8 cellular contexts compared by ENCODE assay signal in genomic region chr10:17023386-17024298, GRCh38.
DNase-seq lines count a peak whose midpoint lies in the region; ATAC-seq, FAIRE-seq and TF ChIP-seq lines count a peak whose summit lies in the region.

No MANE protein-coding gene starts in this region.

- peak; percentile 24 to 62 (median 54) for DNase-seq in T-helper 17 cell
- peak; percentile 99 for DNase-seq in astrocyte (ENCODE audit: low read depth)
- DNase-seq in iris pigment epithelial cell (ENCODE audit: low read depth) = peak; percentile 99
- peak; percentile 47 to 75 (median 57) for DNase-seq in stimulated activated CD4-positive, alpha-beta T cell treated with anti-CD3 and anti-CD28 coated beads, TNF-alpha, amount 100 ng/mL, for 24 hours (ENCODE audit: low read depth in 3 of 3)
- DNase-seq in BE2C = no peak

- FAIRE-seq in astrocyte (lab: Jason Lieb, UNC) = peak; percentile 93

- no peaks in the 10 kb centered on the region for H4K20me1 ChIP-seq in astrocyte (ENCODE audit: insufficient read depth, low read length)

- H3K9me3 ChIP-seq in T-helper 17 cell (ENCODE audit: control insufficient read depth, low read length, poor library complexity, severe bottlenecking) (no peaks in the 10 kb centered on the region), astrocyte (ENCODE audit: insufficient read depth, low read depth, low read length) (no peaks in the 10 kb centered on the region), BE2C (no peaks in the 10 kb centered on the region)

- peaks cover 36% of the 10 kb centered on the region for H3K4me1 Mint-ChIP-seq in T-helper 17 cell
- peaks cover 51% of the 10 kb centered on the region for H3K4me1 Mint-ChIP-seq in astrocyte (ENCODE audit: low read depth, unreplicated experiment)

- H3K4me2 ChIP-seq in astrocyte (ENCODE audit: low read length) = peak overlapping the region; percentile 71

- TF ChIP-seq CTCF in astrocyte (IDR thresholded peaks at IDR 0.05; ENCODE audit: insufficient read depth, low read depth, low read length) (no peak), BE2C (IDR thresholded peaks at IDR 0.05; ENCODE audit: low read depth, low read length) (no peak)

- H3K4me3 ChIP-seq in ACC112 (ENCODE audit: low read depth, low read length) (no peak overlapping the region), astrocyte (ENCODE audit: insufficient read depth, low read depth, low read length) (no peak overlapping the region), BE2C (ENCODE audit: low read depth, low read length) (no peak overlapping the region)

- H2AFZ ChIP-seq in ACC112 (ENCODE audit: low read length, unreplicated experiment) (no peak overlapping the region), astrocyte (ENCODE audit: low read depth, low read length) (no peak overlapping the region)

- H3K27ac Mint-ChIP-seq in T-helper 17 cell (peak overlapping the region; percentile 96), astrocyte (ENCODE audit: unreplicated experiment) (peak overlapping the region; percentile 90)

- H3K36me3 ChIP-seq in ACC112 (ENCODE audit: insufficient read depth, low read length) (no peaks in the 10 kb centered on the region), astrocyte (ENCODE audit: insufficient read depth, low read length) (no peaks in the 10 kb centered on the region), BE2C (no peaks in the 10 kb centered on the region)

- H3K4me3 Mint-ChIP-seq in T-helper 17 cell (peak overlapping the region; percentile 86), astrocyte (ENCODE audit: unreplicated experiment) (peak overlapping the region; percentile 0)

- peak; percentile 91 for ATAC-seq in GM19351 (IDR thresholded peaks at IDR 0.05; ENCODE audit: unreplicated experiment)
- peak; percentile 86 for ATAC-seq in HG03460 (IDR thresholded peaks at IDR 0.05; ENCODE audit: unreplicated experiment)
- peak; percentile 80 for ATAC-seq in T-helper 17 cell

- H3K27me3 Mint-ChIP-seq in T-helper 17 cell (no peaks in the 10 kb centered on the region), astrocyte (ENCODE audit: low read depth, unreplicated experiment) (no peaks in the 10 kb centered on the region)

- H3K4me1 ChIP-seq in ACC112 (ENCODE audit: control insufficient read depth, insufficient read depth, low read length, unreplicated experiment) = peaks cover 48% of the 10 kb centered on the region
- peaks cover 43% of the 10 kb centered on the region for H3K4me1 ChIP-seq in astrocyte (ENCODE audit: insufficient read depth, low read length)
- H3K4me1 ChIP-seq in BE2C = peaks cover 6% of the 10 kb centered on the region; the same call in 1 of the 2 replicates

- H3K79me2 ChIP-seq in ACC112 (ENCODE audit: control insufficient read depth, insufficient read depth, low read length, unreplicated experiment) (no peaks in the 10 kb centered on the region), astrocyte (ENCODE audit: insufficient read depth, low read length) (no peaks in the 10 kb centered on the region)

- H3K27ac ChIP-seq in ACC112 (ENCODE audit: low read depth, low read length) (peak overlapping the region; percentile 100), astrocyte (ENCODE audit: low read depth, low read length) (peak overlapping the region; percentile 98)

- H3K36me3 Mint-ChIP-seq in T-helper 17 cell (ENCODE audit: low read depth) (no peaks in the 10 kb centered on the region), astrocyte (ENCODE audit: low read depth, unreplicated experiment) (no peaks in the 10 kb centered on the region)

- H3K27me3 ChIP-seq in ACC112 (ENCODE audit: insufficient read depth, low read length) = no peaks in the 10 kb centered on the region
- no peaks in the 10 kb centered on the region for H3K27me3 ChIP-seq in astrocyte (ENCODE audit: insufficient read depth, low read length)
- no peaks in the 10 kb centered on the region for H3K27me3 ChIP-seq in BE2C

- H3K9me3 Mint-ChIP-seq in astrocyte (ENCODE audit: unreplicated experiment) = no peaks in the 10 kb centered on the region

- H3K9ac ChIP-seq in astrocyte (ENCODE audit: low read length) = peak overlapping the region; percentile 82
